ENCODE assay signal across 10 cellular contexts in genomic region chr9:1709347-1709746, GRCh38.
DNase-seq lines count a peak whose midpoint lies in the region; ATAC-seq and TF ChIP-seq lines count a peak whose summit lies in the region.
"Had no signal": no experiment of that assay in that cellular context is flagged by ENCODE, and none has a peak within 500 bp of the region (broad histone marks: within the 10 kb centered on the region; RNA-seq: fewer than 3 reads in every experiment).

No MANE protein-coding gene starts in this region.

- TF ChIP-seq CTCF in GM13977 (IDR thresholded peaks at IDR 0.05; ENCODE audit: extremely low read depth, insufficient read depth, missing control alignments) (peak; percentile 53), OCI-LY7 (conservative IDR thresholded peaks at IDR 0.05; ENCODE audit: low read length) (peak; percentile 78), liver (IDR thresholded peaks at IDR 0.05; ENCODE audit: low read depth, low read length, missing input control) (peak; percentile 30)

- BruUV-seq in OCI-LY7 (replicated peaks; lab: Mats Ljungman, UMichigan): no TSS peak

- H3K9me2 ChIP-seq in OCI-LY7 (ENCODE audit: insufficient read depth, low read length): no peaks in the 10 kb centered on the region

- TF ChIP-seq RAD21 in liver (IDR thresholded peaks at IDR 0.05): peak; percentile 46 to 67

- no peak overlapping the region for H3K27ac ChIP-seq in OCI-LY7 (ENCODE audit: low read depth, low read length, poor library complexity, severe bottlenecking)
- H3K27ac ChIP-seq in liver (ENCODE audit: low read depth in 1 of 2, low read length in 2 of 2): no peak overlapping the region
- H3K27ac ChIP-seq: left lung had no signal

- no peaks in the 10 kb centered on the region for H3K36me3 ChIP-seq in OCI-LY7 (ENCODE audit: insufficient read depth, low read length)
- no peaks in the 10 kb centered on the region for H3K36me3 ChIP-seq in liver (ENCODE audit: control insufficient read depth in 4 of 4, insufficient read depth in 3 of 4, low read depth in 1 of 4, low read length in 3 of 4)
- H3K36me3 ChIP-seq: left lung had no signal

- H3K4me3 ChIP-seq in OCI-LY7 (ENCODE audit: low read depth, low read length, poor library complexity, severe bottlenecking): no peak overlapping the region
- H3K4me3 ChIP-seq in liver (ENCODE audit: low read depth in 1 of 3, low read length in 3 of 3): no peak overlapping the region
- H3K4me3 ChIP-seq: left lung had no signal

- POLR2A ChIA-PET in OCI-LY7 (lab: Charles Lee): interaction anchor here (0.7 kb wide), 1 partner anchor 561 kb away, joined by 4 read pairs; no protein-coding TSS in a partner anchor

- H4K20me1 ChIP-seq in OCI-LY7 (ENCODE audit: insufficient read depth, low read length): no peaks in the 10 kb centered on the region

- H3K4me1 ChIP-seq in OCI-LY7 (ENCODE audit: insufficient read depth, low read length, poor library complexity, severe bottlenecking) (no peaks in the 10 kb centered on the region), liver (ENCODE audit: control insufficient read depth in 4 of 4, insufficient read depth in 4 of 4, low read length in 3 of 4) (no peaks in the 10 kb centered on the region)
- H3K4me1 ChIP-seq: left lung had no signal

- DNase-seq in DMS 273 (lab: John Stamatoyannopoulos, UW; ENCODE audit: unreplicated experiment) (peak; percentile 46), DMS 273 treated with DMSO at 0.1 percent for 48 hours (lab: John Stamatoyannopoulos, UW) (no peak), GM13977 (ENCODE audit: low spot score) (peak; percentile 13), OCI-LY7 (ENCODE audit: low spot score) (peak; percentile 11), hepatic stellate cell (ENCODE audit: low spot score) (no peak)
- no peak for DNase-seq in stimulated activated CD4-positive, alpha-beta T cell treated with anti-CD3 and anti-CD28 coated beads, Interleukin-2, amount 100 ng/mL, for 48 hours
- DNase-seq: activated gamma-delta T cell treated with Interleukin-2 at 50 U/mL for 16 hours, left lung had no signal

- H2AFZ ChIP-seq in OCI-LY7 (ENCODE audit: low read length): no peak overlapping the region

- H3K4me2 ChIP-seq in OCI-LY7 (ENCODE audit: low read length): no peak overlapping the region

- H3K79me2 ChIP-seq in OCI-LY7 (ENCODE audit: insufficient read depth, low read depth, low read length): no peaks in the 10 kb centered on the region

- no peak for ATAC-seq in HG03095 (IDR thresholded peaks at IDR 0.05; ENCODE audit: unreplicated experiment)
- ATAC-seq: left lung had no signal

- no peak overlapping the region for H3K9ac ChIP-seq in liver (ENCODE audit: low read depth in 1 of 2, low read length in 2 of 2)

- intact Hi-C loops in OCI-LY7 (cut with micrococcal nuclease; ENCODE audit: unreplicated experiment): loop anchor here (10.0 kb wide), 1 partner anchor 385 kb away; no protein-coding TSS in a partner anchor

- no peaks in the 10 kb centered on the region for H3K27me3 ChIP-seq in liver (ENCODE audit: control insufficient read depth in 4 of 4, insufficient read depth in 4 of 4, low read length in 3 of 4)
- H3K27me3 ChIP-seq: left lung had no signal

- in situ Hi-C loops in GM13977 (cut with MboI; ENCODE audit: low pct_unique_long_range_greater_than_20kb, low sequenced_read_pairs, unreplicated experiment): loop anchor here (25.0 kb wide), 2 partner anchors 228 to 378 kb away; no protein-coding TSS in a partner anchor

- 89% methylated on average over 1 of the region's 1 CpG for WGBS in liver

- CTCF ChIA-PET in OCI-LY7 (lab: Charles Lee; ENCODE audit: unreplicated experiment): no interaction called here

- H3K9me3 ChIP-seq in OCI-LY7 (ENCODE audit: low read length) (no peaks in the 10 kb centered on the region), liver (ENCODE audit: control insufficient read depth in 4 of 4, low read length in 3 of 4) (no peaks in the 10 kb centered on the region)
- H3K9me3 ChIP-seq: left lung had no signal

TF ChIP-seq in liver, 16 proteins besides CTCF, POLR2A, EP300 and RAD21:
- TF ChIP-seq JUND (IDR thresholded peaks at IDR 0.05) (no peak), HNF4A (conservative IDR thresholded peaks at IDR 0.05) (no peak), SP1 (IDR thresholded peaks at IDR 0.05) (no peak), REST (IDR thresholded peaks at IDR 0.05) (no peak), GABPA (IDR thresholded peaks at IDR 0.05 in 1 of 2, conservative IDR thresholded peaks at IDR 0.05 in 1 of 2) (no peak), NR2F2 (IDR thresholded peaks at IDR 0.05) (no peak), TAF1 (conservative IDR thresholded peaks at IDR 0.05) (no peak), YY1 (IDR thresholded peaks at IDR 0.05) (no peak)

Comparison
In these comparisons a context has a peak if more than half of its experiments do, and no peak if none do; other contexts are left out.
1. DNase-seq: peak in DMS 273 (single experiment), GM13977 (single experiment) and OCI-LY7 (single experiment); none in DMS 273 treated with DMSO at 0.1 percent for 48 hours (single experiment), stimulated activated CD4-positive, alpha-beta T cell treated with anti-CD3 and anti-CD28 coated beads, Interleukin-2, amount 100 ng/mL, for 48 hours (0 of 2) and hepatic stellate cell (single experiment).
2. Peak in every context shown above with its lines, with median percentiles within 50 percentile points of each other: CTCF ChIP-seq.